Comparison of ENCODE assay signal across 1 cellular context in the genomic region with DNA sequence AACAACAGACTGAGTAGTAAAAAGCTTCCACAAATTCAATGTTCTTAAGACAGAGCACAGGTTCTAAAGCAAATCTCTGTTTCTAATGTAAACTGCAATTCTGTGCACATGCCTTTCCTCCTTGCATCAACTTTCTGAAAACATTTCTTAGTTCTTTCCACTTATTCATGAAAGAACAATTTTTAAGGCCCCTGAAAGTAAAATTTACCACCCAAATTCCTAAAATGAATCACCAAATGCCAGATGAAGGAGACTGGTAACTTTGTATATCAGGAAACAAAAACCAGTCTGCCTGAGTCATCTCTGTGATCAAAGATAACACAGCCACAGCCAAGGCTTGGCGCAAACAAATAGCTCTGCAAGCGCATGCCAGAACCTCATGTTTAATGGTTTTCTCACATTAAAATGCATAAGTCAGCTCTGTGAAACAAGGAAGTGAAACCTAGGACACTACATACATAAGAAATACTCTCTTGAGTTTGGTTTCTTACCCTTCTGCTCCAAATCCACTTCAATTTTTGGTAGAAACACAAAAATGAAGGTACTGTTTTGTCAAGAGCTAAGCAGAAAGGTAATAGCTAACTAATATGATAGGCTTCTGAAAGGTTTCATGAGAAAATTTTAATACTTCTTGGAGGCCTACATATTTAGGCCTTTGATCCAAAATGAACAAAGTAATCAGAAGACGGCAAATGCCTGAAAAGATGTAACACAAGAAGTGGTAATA.
TF ChIP-seq lines count a peak whose summit lies in the region.

No MANE protein-coding gene starts in this region.

TF ChIP-seq in K562, 482 proteins besides CTCF, POLR2A, EP300 and RAD21 (continued from another document and continues in another):
- peak; percentile 87 for TF ChIP-seq TEAD4 (IDR thresholded peaks at IDR 0.05; ENCODE audit: low read length)
- TF ChIP-seq TEAD4 (CRISPR knock-in tag; IDR thresholded peaks at IDR 0.05; ENCODE audit: borderline replicate concordance): no peak
- TF ChIP-seq, protein P1, sequence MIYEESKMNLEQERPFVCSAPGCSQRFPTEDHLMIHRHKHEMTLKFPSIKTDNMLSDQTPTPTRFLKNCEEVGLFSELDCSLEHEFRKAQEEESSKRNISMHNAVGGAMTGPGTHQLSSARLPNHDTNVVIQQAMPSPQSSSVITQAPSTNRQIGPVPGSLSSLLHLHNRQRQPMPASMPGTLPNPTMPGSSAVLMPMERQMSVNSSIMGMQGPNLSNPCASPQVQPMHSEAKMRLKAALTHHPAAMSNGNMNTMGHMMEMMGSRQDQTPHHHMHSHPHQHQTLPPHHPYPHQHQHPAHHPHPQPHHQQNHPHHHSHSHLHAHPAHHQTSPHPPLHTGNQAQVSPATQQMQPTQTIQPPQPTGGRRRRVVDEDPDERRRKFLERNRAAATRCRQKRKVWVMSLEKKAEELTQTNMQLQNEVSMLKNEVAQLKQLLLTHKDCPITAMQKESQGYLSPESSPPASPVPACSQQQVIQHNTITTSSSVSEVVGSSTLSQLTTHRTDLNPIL (CRISPR knock-in tag; IDR thresholded peaks at IDR 0.05): 0 out of 2 replicates have a peak, but pooled peaks have one; percentile 21
- TF ChIP-seq, protein P2, sequence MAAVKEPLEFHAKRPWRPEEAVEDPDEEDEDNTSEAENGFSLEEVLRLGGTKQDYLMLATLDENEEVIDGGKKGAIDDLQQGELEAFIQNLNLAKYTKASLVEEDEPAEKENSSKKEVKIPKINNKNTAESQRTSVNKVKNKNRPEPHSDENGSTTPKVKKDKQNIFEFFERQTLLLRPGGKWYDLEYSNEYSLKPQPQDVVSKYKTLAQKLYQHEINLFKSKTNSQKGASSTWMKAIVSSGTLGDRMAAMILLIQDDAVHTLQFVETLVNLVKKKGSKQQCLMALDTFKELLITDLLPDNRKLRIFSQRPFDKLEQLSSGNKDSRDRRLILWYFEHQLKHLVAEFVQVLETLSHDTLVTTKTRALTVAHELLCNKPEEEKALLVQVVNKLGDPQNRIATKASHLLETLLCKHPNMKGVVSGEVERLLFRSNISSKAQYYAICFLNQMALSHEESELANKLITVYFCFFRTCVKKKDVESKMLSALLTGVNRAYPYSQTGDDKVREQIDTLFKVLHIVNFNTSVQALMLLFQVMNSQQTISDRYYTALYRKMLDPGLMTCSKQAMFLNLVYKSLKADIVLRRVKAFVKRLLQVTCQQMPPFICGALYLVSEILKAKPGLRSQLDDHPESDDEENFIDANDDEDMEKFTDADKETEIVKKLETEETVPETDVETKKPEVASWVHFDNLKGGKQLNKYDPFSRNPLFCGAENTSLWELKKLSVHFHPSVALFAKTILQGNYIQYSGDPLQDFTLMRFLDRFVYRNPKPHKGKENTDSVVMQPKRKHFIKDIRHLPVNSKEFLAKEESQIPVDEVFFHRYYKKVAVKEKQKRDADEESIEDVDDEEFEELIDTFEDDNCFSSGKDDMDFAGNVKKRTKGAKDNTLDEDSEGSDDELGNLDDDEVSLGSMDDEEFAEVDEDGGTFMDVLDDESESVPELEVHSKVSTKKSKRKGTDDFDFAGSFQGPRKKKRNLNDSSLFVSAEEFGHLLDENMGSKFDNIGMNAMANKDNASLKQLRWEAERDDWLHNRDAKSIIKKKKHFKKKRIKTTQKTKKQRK (IDR thresholded peaks at IDR 0.05; ENCODE audit: borderline replicate concordance, low read depth, low read length): no peak
- no peak for TF ChIP-seq TFAM (CRISPR knock-in tag; conservative IDR thresholded peaks at IDR 0.05)
- TF ChIP-seq, protein P3, sequence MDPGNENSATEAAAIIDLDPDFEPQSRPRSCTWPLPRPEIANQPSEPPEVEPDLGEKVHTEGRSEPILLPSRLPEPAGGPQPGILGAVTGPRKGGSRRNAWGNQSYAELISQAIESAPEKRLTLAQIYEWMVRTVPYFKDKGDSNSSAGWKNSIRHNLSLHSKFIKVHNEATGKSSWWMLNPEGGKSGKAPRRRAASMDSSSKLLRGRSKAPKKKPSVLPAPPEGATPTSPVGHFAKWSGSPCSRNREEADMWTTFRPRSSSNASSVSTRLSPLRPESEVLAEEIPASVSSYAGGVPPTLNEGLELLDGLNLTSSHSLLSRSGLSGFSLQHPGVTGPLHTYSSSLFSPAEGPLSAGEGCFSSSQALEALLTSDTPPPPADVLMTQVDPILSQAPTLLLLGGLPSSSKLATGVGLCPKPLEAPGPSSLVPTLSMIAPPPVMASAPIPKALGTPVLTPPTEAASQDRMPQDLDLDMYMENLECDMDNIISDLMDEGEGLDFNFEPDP (CRISPR knock-in tag; IDR thresholded peaks at IDR 0.05): no peak
- TF ChIP-seq POU5F1 (IDR thresholded peaks at IDR 0.05; ENCODE audit: borderline replicate concordance, low read depth, low read length, partially characterized antibody): no peak
- TF ChIP-seq, protein P4, sequence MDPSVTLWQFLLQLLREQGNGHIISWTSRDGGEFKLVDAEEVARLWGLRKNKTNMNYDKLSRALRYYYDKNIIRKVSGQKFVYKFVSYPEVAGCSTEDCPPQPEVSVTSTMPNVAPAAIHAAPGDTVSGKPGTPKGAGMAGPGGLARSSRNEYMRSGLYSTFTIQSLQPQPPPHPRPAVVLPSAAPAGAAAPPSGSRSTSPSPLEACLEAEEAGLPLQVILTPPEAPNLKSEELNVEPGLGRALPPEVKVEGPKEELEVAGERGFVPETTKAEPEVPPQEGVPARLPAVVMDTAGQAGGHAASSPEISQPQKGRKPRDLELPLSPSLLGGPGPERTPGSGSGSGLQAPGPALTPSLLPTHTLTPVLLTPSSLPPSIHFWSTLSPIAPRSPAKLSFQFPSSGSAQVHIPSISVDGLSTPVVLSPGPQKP (CRISPR knock-in tag; IDR thresholded peaks at IDR 0.05): no peak
- no peak for TF ChIP-seq BMI1 (IDR thresholded peaks at IDR 0.05; ENCODE audit: low read length)
- TF ChIP-seq, protein P5, sequence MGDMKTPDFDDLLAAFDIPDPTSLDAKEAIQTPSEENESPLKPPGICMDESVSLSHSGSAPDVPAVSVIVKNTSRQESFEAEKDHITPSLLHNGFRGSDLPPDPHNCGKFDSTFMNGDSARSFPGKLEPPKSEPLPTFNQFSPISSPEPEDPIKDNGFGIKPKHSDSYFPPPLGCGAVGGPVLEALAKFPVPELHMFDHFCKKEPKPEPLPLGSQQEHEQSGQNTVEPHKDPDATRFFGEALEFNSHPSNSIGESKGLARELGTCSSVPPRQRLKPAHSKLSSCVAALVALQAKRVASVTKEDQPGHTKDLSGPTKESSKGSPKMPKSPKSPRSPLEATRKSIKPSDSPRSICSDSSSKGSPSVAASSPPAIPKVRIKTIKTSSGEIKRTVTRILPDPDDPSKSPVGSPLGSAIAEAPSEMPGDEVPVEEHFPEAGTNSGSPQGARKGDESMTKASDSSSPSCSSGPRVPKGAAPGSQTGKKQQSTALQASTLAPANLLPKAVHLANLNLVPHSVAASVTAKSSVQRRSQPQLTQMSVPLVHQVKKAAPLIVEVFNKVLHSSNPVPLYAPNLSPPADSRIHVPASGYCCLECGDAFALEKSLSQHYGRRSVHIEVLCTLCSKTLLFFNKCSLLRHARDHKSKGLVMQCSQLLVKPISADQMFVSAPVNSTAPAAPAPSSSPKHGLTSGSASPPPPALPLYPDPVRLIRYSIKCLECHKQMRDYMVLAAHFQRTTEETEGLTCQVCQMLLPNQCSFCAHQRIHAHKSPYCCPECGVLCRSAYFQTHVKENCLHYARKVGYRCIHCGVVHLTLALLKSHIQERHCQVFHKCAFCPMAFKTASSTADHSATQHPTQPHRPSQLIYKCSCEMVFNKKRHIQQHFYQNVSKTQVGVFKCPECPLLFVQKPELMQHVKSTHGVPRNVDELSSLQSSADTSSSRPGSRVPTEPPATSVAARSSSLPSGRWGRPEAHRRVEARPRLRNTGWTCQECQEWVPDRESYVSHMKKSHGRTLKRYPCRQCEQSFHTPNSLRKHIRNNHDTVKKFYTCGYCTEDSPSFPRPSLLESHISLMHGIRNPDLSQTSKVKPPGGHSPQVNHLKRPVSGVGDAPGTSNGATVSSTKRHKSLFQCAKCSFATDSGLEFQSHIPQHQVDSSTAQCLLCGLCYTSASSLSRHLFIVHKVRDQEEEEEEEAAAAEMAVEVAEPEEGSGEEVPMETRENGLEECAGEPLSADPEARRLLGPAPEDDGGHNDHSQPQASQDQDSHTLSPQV (IDR thresholded peaks at IDR 0.05): peak; percentile 95
- TF ChIP-seq RCOR1 (IDR thresholded peaks at IDR 0.05; ENCODE audit: borderline replicate concordance in 1 of 2, low read depth in 2 of 2, low read length in 2 of 2): peak in 1 of 2 experiments; percentile 83; a peak in 1 of 4 replicates
- TF ChIP-seq HMGN3 (IDR thresholded peaks at IDR 0.05; ENCODE audit: borderline replicate concordance, extremely low read depth, insufficient read length, low read depth, low read length): no peak
- no peak for TF ChIP-seq ZNF41 (CRISPR knock-in tag; conservative IDR thresholded peaks at IDR 0.05)
- TF ChIP-seq PURB (CRISPR knock-in tag; IDR thresholded peaks at IDR 0.05; ENCODE audit: low read depth): no peak
- peak; percentile 19 to 63; a peak in 2 of 4 replicates for TF ChIP-seq MAZ (CRISPR knock-in tag; conservative IDR thresholded peaks at IDR 0.05 in 1 of 2, IDR thresholded peaks at IDR 0.05 in 1 of 2)
- TF ChIP-seq, protein P6, sequence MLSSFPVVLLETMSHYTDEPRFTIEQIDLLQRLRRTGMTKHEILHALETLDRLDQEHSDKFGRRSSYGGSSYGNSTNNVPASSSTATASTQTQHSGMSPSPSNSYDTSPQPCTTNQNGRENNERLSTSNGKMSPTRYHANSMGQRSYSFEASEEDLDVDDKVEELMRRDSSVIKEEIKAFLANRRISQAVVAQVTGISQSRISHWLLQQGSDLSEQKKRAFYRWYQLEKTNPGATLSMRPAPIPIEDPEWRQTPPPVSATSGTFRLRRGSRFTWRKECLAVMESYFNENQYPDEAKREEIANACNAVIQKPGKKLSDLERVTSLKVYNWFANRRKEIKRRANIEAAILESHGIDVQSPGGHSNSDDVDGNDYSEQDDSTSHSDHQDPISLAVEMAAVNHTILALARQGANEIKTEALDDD (IDR thresholded peaks at IDR 0.05): peak; percentile 88
- no peak for TF ChIP-seq POLR2G (IDR thresholded peaks at IDR 0.05; ENCODE audit: low read depth, low read length)
- no peak for TF ChIP-seq RBM22 (IDR thresholded peaks at IDR 0.05; ENCODE audit: low read depth, low read length, poor library complexity, severe bottlenecking)
- peak; percentile 38; the same call in 1 of the 2 replicates for TF ChIP-seq CXXC5 (CRISPR knock-in tag; IDR thresholded peaks at IDR 0.05)
- TF ChIP-seq DPF2 (IDR thresholded peaks at IDR 0.05): peak; percentile 97
- TF ChIP-seq PYGO2 (tag; IDR thresholded peaks at IDR 0.05): no peak
- TF ChIP-seq, protein P7, sequence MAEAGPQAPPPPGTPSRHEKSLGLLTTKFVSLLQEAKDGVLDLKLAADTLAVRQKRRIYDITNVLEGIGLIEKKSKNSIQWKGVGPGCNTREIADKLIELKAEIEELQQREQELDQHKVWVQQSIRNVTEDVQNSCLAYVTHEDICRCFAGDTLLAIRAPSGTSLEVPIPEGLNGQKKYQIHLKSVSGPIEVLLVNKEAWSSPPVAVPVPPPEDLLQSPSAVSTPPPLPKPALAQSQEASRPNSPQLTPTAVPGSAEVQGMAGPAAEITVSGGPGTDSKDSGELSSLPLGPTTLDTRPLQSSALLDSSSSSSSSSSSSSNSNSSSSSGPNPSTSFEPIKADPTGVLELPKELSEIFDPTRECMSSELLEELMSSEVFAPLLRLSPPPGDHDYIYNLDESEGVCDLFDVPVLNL (CRISPR knock-in tag; IDR thresholded peaks at IDR 0.05; ENCODE audit: low read depth): no peak
- TF ChIP-seq NR2C1 (IDR thresholded peaks at IDR 0.05): no peak
- 0 out of 2 replicates have a peak, but pooled peaks have one; percentile 7 for TF ChIP-seq NR2C1 (tag; IDR thresholded peaks at IDR 0.05)
- TF ChIP-seq, protein P8, sequence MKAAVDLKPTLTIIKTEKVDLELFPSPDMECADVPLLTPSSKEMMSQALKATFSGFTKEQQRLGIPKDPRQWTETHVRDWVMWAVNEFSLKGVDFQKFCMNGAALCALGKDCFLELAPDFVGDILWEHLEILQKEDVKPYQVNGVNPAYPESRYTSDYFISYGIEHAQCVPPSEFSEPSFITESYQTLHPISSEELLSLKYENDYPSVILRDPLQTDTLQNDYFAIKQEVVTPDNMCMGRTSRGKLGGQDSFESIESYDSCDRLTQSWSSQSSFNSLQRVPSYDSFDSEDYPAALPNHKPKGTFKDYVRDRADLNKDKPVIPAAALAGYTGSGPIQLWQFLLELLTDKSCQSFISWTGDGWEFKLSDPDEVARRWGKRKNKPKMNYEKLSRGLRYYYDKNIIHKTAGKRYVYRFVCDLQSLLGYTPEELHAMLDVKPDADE (conservative IDR thresholded peaks at IDR 0.05; ENCODE audit: control insufficient read depth, low read depth, low read length): no peak
